Comparison of ENCODE assay signal across 7 cellular contexts in genomic region chrX:49171752-49172279, GRCh38. TPM values are rescaled to one million over a fixed set of nuclear protein-coding genes. Genes with fewer than 3 reads are reported as not detected.
DNase-seq lines count a peak whose midpoint lies in the region; ATAC-seq and TF ChIP-seq lines count a peak whose summit lies in the region.

Gene PLP2 (plus strand): TSS chrX:49171898. CDS start chrX:49172001, 103 bp downstream.

- no TSS peak for BruUV-seq in Panc1 (replicated peaks; lab: Mats Ljungman, UMichigan)

- H3K36me3 ChIP-seq in Panc1 (ENCODE audit: control insufficient read depth, insufficient read depth, low read length) (peaks cover 4% of the 10 kb centered on the region; the same call in 1 of the 2 replicates), aorta (ENCODE audit: control insufficient read depth in 1 of 2, insufficient read depth in 2 of 2, low read length in 1 of 2) (no peaks in the 10 kb centered on the region)

- H3K4me3 ChIP-seq in Panc1 (ENCODE audit: low read depth in 2 of 2, low read length in 2 of 2): peak within 1 kb of the TSS; percentile 74 to 83
- H3K4me3 ChIP-seq in aorta (ENCODE audit: low read length in 2 of 2): peak within 1 kb of the TSS; percentile 68 to 72

- peaks cover 18% of the 10 kb centered on the region for H3K36me3 Mint-ChIP-seq in progenitor cell of endocrine pancreas (ENCODE audit: insufficient read depth)

- H3K4me1 ChIP-seq in Panc1 (ENCODE audit: control insufficient read depth, insufficient read depth, low read length) (peaks cover 34% of the 10 kb centered on the region), aorta (ENCODE audit: control insufficient read depth in 1 of 2, insufficient read depth in 2 of 2, low read length in 2 of 2) (no peaks in the 10 kb centered on the region)

- H3K27ac ChIP-seq in Panc1 (ENCODE audit: low read length) (peak within 1 kb of the TSS; percentile 90), aorta (ENCODE audit: low read depth in 1 of 2, low read length in 2 of 2) (peak within 1 kb of the TSS in 1 of 2 donors; percentile 96)

- H3K9me3 Mint-ChIP-seq in progenitor cell of endocrine pancreas (ENCODE audit: low read depth): peaks cover 4% of the 10 kb centered on the region

- TF ChIP-seq CTCF in Panc1 (IDR thresholded peaks at IDR 0.05): no peak
- no peak for TF ChIP-seq CTCF in progenitor cell of endocrine pancreas (IDR thresholded peaks at IDR 0.05; ENCODE audit: unreplicated experiment)

- peak; percentile 53 for TF ChIP-seq POLR2A in GM18505 (IDR thresholded peaks at IDR 0.05; ENCODE audit: borderline replicate concordance, extremely low read depth, insufficient read depth, insufficient read length)

- DNase-seq in Panc1 (ENCODE audit: low read depth, low spot score) (no peak), glomerular endothelial cell (ENCODE audit: extremely low read depth, low read depth, low spot score) (no peak), progenitor cell of endocrine pancreas (ENCODE audit: low spot score, unreplicated experiment) (no peak), aorta (peak; percentile 77 to 90)
- DNase-seq in activated effector memory CD4-positive, alpha-beta T cell treated with anti-CD3 and anti-CD28 coated beads, Interleukin-2, amount 50 U/mL, for 16 hours: peak; percentile 90

- H3K27me3 ChIP-seq in Panc1 (ENCODE audit: control insufficient read depth, insufficient read depth, low read length) (no peaks in the 10 kb centered on the region), aorta (ENCODE audit: control insufficient read depth in 1 of 2, insufficient read depth in 2 of 2, low read length in 1 of 2) (no peaks in the 10 kb centered on the region)

- intact Hi-C loops in Panc1 (cut with micrococcal nuclease; ENCODE audit: unreplicated experiment) (no loop called here), aorta (cut with DNase I) (no loop called here)

- 1 to 35% methylated on average over 45 to 46 of the region's 46 CpGs for WGBS in aorta, 2 donors

- in situ Hi-C loops in Panc1 (cut with HindIII; ENCODE audit: low pct_unique_long_range_greater_than_20kb, low sequenced_read_pairs): no loop called here

- POLR2A ChIA-PET in Panc1 (lab: Charles Lee): interaction anchor here (0.6 to 0.8 kb wide), 6 partner anchors 11 to 1466 kb away, joined by 3 to 8 read pairs (median 3); no protein-coding TSS in a partner anchor

- peaks cover 30% of the 10 kb centered on the region for H3K27me3 Mint-ChIP-seq in progenitor cell of endocrine pancreas

- H3K9me3 ChIP-seq in Panc1 (ENCODE audit: control insufficient read depth, insufficient read depth, low read depth, low read length) (no peaks in the 10 kb centered on the region), aorta (ENCODE audit: control insufficient read depth, low read length) (no peaks in the 10 kb centered on the region)

- H3K4me1 Mint-ChIP-seq in progenitor cell of endocrine pancreas (ENCODE audit: low read depth): peaks cover 5% of the 10 kb centered on the region

- H3K4me3 Mint-ChIP-seq in progenitor cell of endocrine pancreas (ENCODE audit: low read depth): peak within 1 kb of the TSS; percentile 65

- ATAC-seq in GM18505 (IDR thresholded peaks at IDR 0.05; ENCODE audit: unreplicated experiment) (peak; percentile 4), HG03025 (IDR thresholded peaks at IDR 0.05; ENCODE audit: low FRiP score, unreplicated experiment) (peak; percentile 35), Panc1 (peak; percentile 66), aorta (ENCODE audit: low FRiP score) (peak; percentile 59)

- CTCF ChIA-PET in Panc1 (lab: Charles Lee): no interaction called here

- H3K27ac Mint-ChIP-seq in progenitor cell of endocrine pancreas: no peak within 1 kb of the TSS

RNA-seq across cellular contexts. Expression of gene PLP2, which starts in this region (rescaled TPM):
- total RNA-seq in Panc1 (2021; ENCODE audit: unreplicated experiment) (293 TPM), glomerular endothelial cell (50.4 and 50.9 TPM in 2 replicates), progenitor cell of endocrine pancreas (3.9 and 6.3 TPM in 2 replicates), aorta (100 to 1,000 TPM; 159 to 201 TPM)
- 305 TPM for polyA plus RNA-seq in Panc1 (2012; ENCODE audit: insufficient read length)
- polyA plus RNA-seq in aorta: 100 to 1,000 TPM; 203 to 337 TPM

Comparison
In these comparisons a context has a peak if more than half of its experiments do, and no peak if none do; other contexts are left out.
1. ATAC-seq: peak in every context shown above with its lines; median percentile 66 in Panc1; 59 in aorta; 35 in HG03025; 4 in GM18505.
2. DNase-seq: peak in activated effector memory CD4-positive, alpha-beta T cell treated with anti-CD3 and anti-CD28 coated beads, Interleukin-2, amount 50 U/mL, for 16 hours (single experiment) and aorta (2 of 2); none in Panc1 (single experiment), glomerular endothelial cell (single experiment) and progenitor cell of endocrine pancreas (single experiment).